Comparison of ENCODE assay signal across 8 cellular contexts in genomic region chr7:24718977-24719491, GRCh38. TPM values are rescaled to one million over a fixed set of nuclear protein-coding genes. Genes with fewer than 3 reads are reported as not detected.
DNase-seq lines count a peak whose midpoint lies in the region; ATAC-seq, FAIRE-seq and TF ChIP-seq lines count a peak whose summit lies in the region.

No MANE protein-coding gene starts in this region.

- H3K4me1 ChIP-seq in GM12878 (ENCODE audit: control insufficient read depth, insufficient read depth, low read length) = peaks cover 80% of the 10 kb centered on the region

- peak overlapping the region; percentile 8; the same call in 1 of the 2 replicates for H3K4me3 ChIP-seq in GM12878

- H3K27ac Mint-ChIP-seq in stimulated activated effector memory CD8-positive, alpha-beta T cell treated with anti-CD3 and anti-CD28 coated beads, Interleukin-12 subunit alpha, Interleukin-12 subunit beta, amount 100 ng/mL, for 72 hours = no peak overlapping the region

- H3K9ac ChIP-seq in GM12878 (ENCODE audit: control insufficient read depth, insufficient read depth, low read length) = peak overlapping the region; percentile 65

- H3K36me3 ChIP-seq in GM12878 (ENCODE audit: control insufficient read depth in 2 of 2, insufficient read depth in 2 of 2, low read length in 1 of 2) = peaks cover 0 to 8% of the 10 kb centered on the region in 2 experiments; a peak in 2 of 4 replicates

- intact Hi-C loops in GM12878 (cut with micrococcal nuclease; ENCODE audit: unreplicated experiment) = loop anchor here (2.0 to 5.0 kb wide), 2 partner anchors 36 to 373 kb away; no protein-coding TSS in a partner anchor

- POLR2A ChIA-PET in GM12878 (lab: Charles Lee) = interaction anchor here (1.0 to 1.6 kb wide), 2 partner anchors 8 to 13 kb away, joined by 4 to 5 read pairs; no protein-coding TSS in a partner anchor

- WGBS in GM12878 (ENCODE audit: insufficient coverage, insufficient replicate concordance, low lambda C conversion rate, missing lambda C conversion rate) = 7% methylated on average over 13 of the region's 13 CpGs

- peak overlapping the region; percentile 93 for H3K27ac ChIP-seq in GM12878 (ENCODE audit: control insufficient read depth, insufficient read depth)

- TF ChIP-seq POLR2A in GM12878 (IDR thresholded peaks at IDR 0.05; ENCODE audit: low read depth, low read length) = peak; percentile 65

- TF ChIP-seq EP300 in GM12878 (IDR thresholded peaks at IDR 0.05; ENCODE audit: borderline replicate concordance in 1 of 2, control insufficient read depth in 1 of 2, low read depth in 2 of 2, low read length in 2 of 2) = peak; percentile 30 to 69; a peak in 2 of 4 replicates

- peaks cover 20% of the 10 kb centered on the region for H3K4me1 Mint-ChIP-seq in stimulated activated effector memory CD8-positive, alpha-beta T cell treated with anti-CD3 and anti-CD28 coated beads, Interleukin-12 subunit alpha, Interleukin-12 subunit beta, amount 100 ng/mL, for 72 hours

- no peak for TF ChIP-seq CTCF in GM12878 (IDR thresholded peaks at IDR 0.05 in 2 of 3, conservative IDR thresholded peaks at IDR 0.05 in 1 of 3; ENCODE audit: control insufficient read depth in 2 of 3, extremely low read depth in 1 of 3, insufficient read depth in 1 of 3, low read depth in 3 of 3, low read length in 3 of 3)

- H3K27me3 ChIP-seq in GM12878 (replicated peaks in 1 of 2; ENCODE audit: control insufficient read depth in 2 of 2, insufficient read depth in 2 of 2, low read length in 1 of 2) = no peaks in the 10 kb centered on the region

- no peaks in the 10 kb centered on the region for H3K9me3 ChIP-seq in GM12878 (replicated peaks; ENCODE audit: control insufficient read depth, insufficient read depth, low read length)

- no peaks in the 10 kb centered on the region for H4K20me1 ChIP-seq in GM12878 (ENCODE audit: control insufficient read depth, insufficient read depth)

- H2AFZ ChIP-seq in GM12878 (ENCODE audit: control insufficient read depth, low read depth, low read length) = peak overlapping the region; percentile 44; the same call in 1 of the 2 replicates

- no TSS peak for BruUV-seq in GM12878 (replicated peaks; lab: Mats Ljungman, UMichigan)

- H3K79me2 ChIP-seq in GM12878 (ENCODE audit: control insufficient read depth, insufficient read depth, low read length) = peaks cover 19% of the 10 kb centered on the region

- no peak overlapping the region for H3K4me3 Mint-ChIP-seq in stimulated activated effector memory CD8-positive, alpha-beta T cell treated with anti-CD3 and anti-CD28 coated beads, Interleukin-12 subunit alpha, Interleukin-12 subunit beta, amount 100 ng/mL, for 72 hours

- peak; percentile 8; the same call in 1 of the 2 replicates for TF ChIP-seq RAD21 in GM12878 (IDR thresholded peaks at IDR 0.05; ENCODE audit: insufficient read depth, low read depth, low read length)

- ATAC-seq in GM18502 (IDR thresholded peaks at IDR 0.05; ENCODE audit: poor library complexity, unreplicated experiment) (peak; percentile 63), GM21390 (IDR thresholded peaks at IDR 0.05; ENCODE audit: unreplicated experiment) (peak; percentile 75), HG03354 (IDR thresholded peaks at IDR 0.05; ENCODE audit: poor library complexity, severe bottlenecking, unreplicated experiment) (peak; percentile 57), GM12878 (peak; percentile 67)
- no peak for ATAC-seq in stimulated activated effector memory CD8-positive, alpha-beta T cell treated with anti-CD3 and anti-CD28 coated beads, Interleukin-12 subunit alpha, Interleukin-12 subunit beta, amount 100 ng/mL, for 72 hours

- no peak for FAIRE-seq in GM12878 (lab: Jason Lieb, UNC)

- RAD21 ChIA-PET in GM12878 (lab: Charles Lee; ENCODE audit: unreplicated experiment) = interaction anchor here (1.0 to 1.3 kb wide), 4 partner anchors 38 to 246 kb away, joined by 3 to 4 read pairs (median 3); no protein-coding TSS in a partner anchor

- peak overlapping the region; percentile 95 for H3K4me2 ChIP-seq in GM12878 (ENCODE audit: control insufficient read depth, insufficient read depth)

- CTCF ChIA-PET in GM12878 (lab: Yijun Ruan, JAX) = interaction anchor here (0.6 to 2.2 kb wide), 10 partner anchors 18 to 1235 kb away, joined by 3 to 8 read pairs (median 4); no protein-coding TSS in a partner anchor

- SMC1A ChIA-PET in GM12878 (lab: Charles Lee; ENCODE audit: uncharacterized antibody, unreplicated experiment) = interaction anchor here (1.0 to 5.0 kb wide), 2 partner anchors 37 to 57 kb away, joined by 3 to 21 read pairs; no protein-coding TSS in a partner anchor

- no peaks in the 10 kb centered on the region for H3K9me3 Mint-ChIP-seq in stimulated activated effector memory CD8-positive, alpha-beta T cell treated with anti-CD3 and anti-CD28 coated beads, Interleukin-12 subunit alpha, Interleukin-12 subunit beta, amount 100 ng/mL, for 72 hours

- DNase-seq in GM12878 (ENCODE audit: low read depth, low spot score) (peak; percentile 80), amniotic stem cell (lab: John Stamatoyannopoulos, UW) (no peak)
- no peak for DNase-seq in NK-92 treated with Interleukin-12 subunit alpha and Interleukin-12 subunit beta, amount 100 ng/mL, for 24 hours (lab: John Stamatoyannopoulos, UW)
- no peak for DNase-seq in stimulated activated effector memory CD8-positive, alpha-beta T cell treated with anti-CD3 and anti-CD28 coated beads, Interleukin-12 subunit alpha, Interleukin-12 subunit beta, amount 100 ng/mL, for 72 hours (ENCODE audit: low spot score in 2 of 2)
- DNase-seq in activated CD4-positive, alpha-beta T cell treated with anti-CD3 and anti-CD28 coated beads for 4 hours = no peak

- no peaks in the 10 kb centered on the region for H3K36me3 Mint-ChIP-seq in stimulated activated effector memory CD8-positive, alpha-beta T cell treated with anti-CD3 and anti-CD28 coated beads, Interleukin-12 subunit alpha, Interleukin-12 subunit beta, amount 100 ng/mL, for 72 hours

- in situ Hi-C loops in GM12878 (cut with MboI) = no loop called here

TF ChIP-seq in GM12878, 131 proteins besides CTCF, POLR2A, EP300 and RAD21 (continues in another document):
- TF ChIP-seq MLLT1 (IDR thresholded peaks at IDR 0.05) (no peak), CHD4 (IDR thresholded peaks at IDR 0.05) (no peak), NFXL1 (IDR thresholded peaks at IDR 0.05; ENCODE audit: borderline replicate concordance) (no peak), TARDBP (IDR thresholded peaks at IDR 0.05; ENCODE audit: borderline replicate concordance) (0 out of 2 replicates have a peak, but pooled peaks have one; percentile 29), SP1 (IDR thresholded peaks at IDR 0.05; ENCODE audit: low read depth, low read length) (no peak), TCF12 (IDR thresholded peaks at IDR 0.05; ENCODE audit: low read depth, low read length) (peak; percentile 84; the same call in 1 of the 2 replicates), SREBF2 (IDR thresholded peaks at IDR 0.05; ENCODE audit: low read length) (no peak), MTA2 (IDR thresholded peaks at IDR 0.05; ENCODE audit: low read depth) (peak; percentile 63), SMAD5 (IDR thresholded peaks at IDR 0.05; ENCODE audit: low read depth) (no peak), ZNF274 (IDR thresholded peaks at IDR 0.05; ENCODE audit: insufficient read depth, insufficient read length) (no peak), KDM1A (IDR thresholded peaks at IDR 0.05; ENCODE audit: borderline replicate concordance) (no peak), CHD2 (IDR thresholded peaks at IDR 0.05; ENCODE audit: borderline replicate concordance, low read depth, low read length) (no peak; the same call in 1 of the 2 replicates)
- TF ChIP-seq, protein P1, sequence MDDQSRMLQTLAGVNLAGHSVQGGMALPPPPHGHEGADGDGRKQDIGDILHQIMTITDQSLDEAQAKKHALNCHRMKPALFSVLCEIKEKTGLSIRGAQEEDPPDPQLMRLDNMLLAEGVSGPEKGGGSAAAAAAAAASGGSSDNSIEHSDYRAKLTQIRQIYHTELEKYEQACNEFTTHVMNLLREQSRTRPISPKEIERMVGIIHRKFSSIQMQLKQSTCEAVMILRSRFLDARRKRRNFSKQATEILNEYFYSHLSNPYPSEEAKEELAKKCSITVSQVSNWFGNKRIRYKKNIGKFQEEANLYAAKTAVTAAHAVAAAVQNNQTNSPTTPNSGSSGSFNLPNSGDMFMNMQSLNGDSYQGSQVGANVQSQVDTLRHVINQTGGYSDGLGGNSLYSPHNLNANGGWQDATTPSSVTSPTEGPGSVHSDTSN (IDR thresholded peaks at IDR 0.05; ENCODE audit: insufficient replicate concordance, low read depth, low read length) = peak; percentile 8

RNA-seq across cellular contexts. Expression of gene GSDME, which starts 38.2 kb away (rescaled TPM):
- total RNA-seq in GM12878 (2013; cell fraction: nucleolus; rRNA removed) = 50.8 and 52.0 TPM in 2 replicates
- 140 and 149 TPM in 2 replicates for total RNA-seq in GM12878 (2014; rRNA removed)
- 95.2 and 96.2 TPM in 2 replicates for total RNA-seq in GM12878 (2014; rRNA removed; fragmentation: Illumina TruSeq; extraction: Trizol)
- total RNA-seq in GM12878 (2021) = 114 and 116 TPM in 2 replicates
- polyA plus RNA-seq in GM12878 (2011; ENCODE audit: low read depth) = 78.4 TPM
- polyA plus RNA-seq in GM12878 (2011; rRNA removed) = 19.7 and 23.7 TPM in 2 replicates
- polyA plus RNA-seq in GM12878 (2011; cell fraction: cytosol; rRNA removed) = 18.6 and 22.3 TPM in 2 replicates
- 30.2 and 33.1 TPM in 2 replicates for polyA plus RNA-seq in GM12878 (2011; cell fraction: nucleus; rRNA removed)
- 92.4 and 94.8 TPM in 2 replicates for polyA plus RNA-seq in GM12878 (2012)
- 141 and 143 TPM in 2 replicates for polyA plus RNA-seq in GM12878 (2014; fragmentation: Illumina TruSeq; extraction: Trizol)
- polyA plus RNA-seq in GM12878 (2014; fragmentation: Nextera tagmentation; extraction: Ambion mirVana) = 10 to 100 TPM; 62.5 to 83.7 TPM
- polyA plus RNA-seq in GM12878 (2014; rRNA removed) = 128 and 141 TPM in 2 replicates
- polyA plus RNA-seq in GM12878 (2016; fragmentation: Nextera tagmentation; extraction: Ambion mirVana) = 100 to 1,000 TPM; 242 to 245 TPM
- polyA minus RNA-seq in GM12878 (2011; rRNA and poly(A)+ RNA removed) = 27.0 and 41.7 TPM in 2 replicates
- polyA minus RNA-seq in GM12878 (2011; cell fraction: cytosol; rRNA and poly(A)+ RNA removed) = 6.1 and 7.5 TPM in 2 replicates
- polyA minus RNA-seq in GM12878 (2011; cell fraction: nucleus; rRNA and poly(A)+ RNA removed) = 12.8 and 19.2 TPM in 2 replicates
